ENCODE assay signal across 23 cellular contexts in genomic region chr11:45155627-45156180, GRCh38. TPM values are rescaled to one million over a fixed set of nuclear protein-coding genes. Genes with fewer than 3 reads are reported as not detected.
DNase-seq lines count a peak whose midpoint lies in the region; ATAC-seq, FAIRE-seq and TF ChIP-seq lines count a peak whose summit lies in the region.
"Had no signal": no experiment of that assay in that cellular context is flagged by ENCODE, and none has a peak within 500 bp of the region (broad histone marks: within the 10 kb centered on the region; RNA-seq: fewer than 3 reads in every experiment).

No MANE protein-coding gene starts in this region.

- peak; percentile 70 for FAIRE-seq in bronchial epithelial cell (lab: Jason Lieb, UNC)
- FAIRE-seq: G401.6, GM12878, HTR-8/SVneo had no signal

- H3K4me1 ChIP-seq in liver (ENCODE audit: control insufficient read depth in 4 of 4, insufficient read depth in 4 of 4, low read length in 3 of 4), result peaks cover 0 to 2% (median 0%) of the 10 kb centered on the region in 4 donors
- H3K4me1 ChIP-seq in stomach smooth muscle (ENCODE audit: control insufficient read depth, insufficient read depth, low read length), result peaks cover 57% of the 10 kb centered on the region

- ATAC-seq in HG02798 (IDR thresholded peaks at IDR 0.05; ENCODE audit: poor library complexity, unreplicated experiment), result no peak

- H3K27me3 ChIP-seq in bronchial epithelial cell (ENCODE audit: control insufficient read depth, insufficient read depth, low read length), result no peaks in the 10 kb centered on the region
- no peaks in the 10 kb centered on the region for H3K27me3 ChIP-seq in liver (ENCODE audit: control insufficient read depth in 4 of 4, insufficient read depth in 4 of 4, low read length in 3 of 4)
- no peaks in the 10 kb centered on the region for H3K27me3 ChIP-seq in stomach smooth muscle (ENCODE audit: control insufficient read depth in 1 of 2, insufficient read depth in 2 of 2, low read length in 2 of 2)
- H3K27me3 ChIP-seq in dorsolateral prefrontal cortex, result no peaks in the 10 kb centered on the region

- H3K27ac ChIP-seq in liver (ENCODE audit: low read depth in 1 of 2, low read length in 2 of 2), result no peak overlapping the region
- peak overlapping the region; percentile 49 for H3K27ac ChIP-seq in stomach smooth muscle (ENCODE audit: low read length)
- peak overlapping the region in 15 of 59 donors; percentile 14 to 69 (median 44) for H3K27ac ChIP-seq in dorsolateral prefrontal cortex
- H3K27ac ChIP-seq: 22Rv1, GM23248, HL-60 had no signal

- H3K4me3 ChIP-seq in bronchial epithelial cell (ENCODE audit: low read depth, low read length) (no peak overlapping the region), liver (ENCODE audit: low read depth in 1 of 3, low read length in 3 of 3) (no peak overlapping the region), stomach smooth muscle (ENCODE audit: low read length in 2 of 2) (no peak overlapping the region), dorsolateral prefrontal cortex (peak overlapping the region in 10 of 59 donors; percentile 2 to 36 (median 22))
- H3K4me3 ChIP-seq: GM12878, GM23248 had no signal

- WGBS in liver, result 76% methylated on average over 4 of the region's 4 CpGs

- no peak for TF ChIP-seq RAD21 in liver (IDR thresholded peaks at IDR 0.05)

- H3K9ac ChIP-seq in liver (ENCODE audit: low read depth in 1 of 2, low read length in 2 of 2) (no peak overlapping the region), stomach smooth muscle (ENCODE audit: low read length in 2 of 2) (peak overlapping the region in 1 of 2 donors; percentile 36)
- H3K9ac ChIP-seq: GM23248 had no signal

- H3K9me3 ChIP-seq in liver (ENCODE audit: control insufficient read depth in 4 of 4, low read length in 3 of 4) (no peaks in the 10 kb centered on the region), stomach smooth muscle (ENCODE audit: control insufficient read depth in 2 of 2, low read length in 2 of 2) (no peaks in the 10 kb centered on the region)

- H3K36me3 ChIP-seq in bronchial epithelial cell (ENCODE audit: control insufficient read depth, insufficient read depth, low read length) (no peaks in the 10 kb centered on the region), liver (ENCODE audit: control insufficient read depth in 4 of 4, insufficient read depth in 3 of 4, low read depth in 1 of 4, low read length in 3 of 4) (no peaks in the 10 kb centered on the region), stomach smooth muscle (ENCODE audit: control insufficient read depth in 2 of 2, insufficient read depth in 2 of 2, low read length in 2 of 2) (peaks cover 0 to 2% of the 10 kb centered on the region in 2 donors)

- intact Hi-C loops in dorsolateral prefrontal cortex (cut with DNase I), result no loop called here

- TF ChIP-seq CTCF in bronchial epithelial cell (IDR thresholded peaks at IDR 0.05; ENCODE audit: insufficient read depth, low read length, severe bottlenecking), result no peak
- no peak for TF ChIP-seq CTCF in liver (IDR thresholded peaks at IDR 0.05; ENCODE audit: low read depth, low read length, missing input control)
- no peak for TF ChIP-seq CTCF in dorsolateral prefrontal cortex (IDR thresholded peaks at IDR 0.05 in 54 of 56, conservative IDR thresholded peaks at IDR 0.05 in 2 of 56; ENCODE audit: low read depth in 1 of 56, partially characterized antibody in 56 of 56)

- peak; percentile 7 for DNase-seq in activated CD4-positive, CD25-positive, alpha-beta regulatory T cell treated with anti-CD3 and anti-CD28 coated beads, Interleukin-2, amount 50 U/mL, for 72 hours
- no peak for DNase-seq in activated CD4-positive, CD25-positive, alpha-beta regulatory T cell (lab: John Stamatoyannopoulos, UW)
- DNase-seq in bronchial epithelial cell (ENCODE audit: low read depth) (no peak), dorsolateral prefrontal cortex (no peak), NOMO-1 treated with DMSO at 0.1 percent for 48 hours (lab: John Stamatoyannopoulos, UW; ENCODE audit: unreplicated experiment) (no peak)
- DNase-seq: CD8-positive, alpha-beta memory T cell; DMS79 treated with DMSO at 0.1 percent for 48 hours; HCEC 1CT; NCI-H1105 treated with DMSO at 0.1 percent for 48 hours; NCI-H187; NCI-H226; NCI-H69; NK-92 treated with Interleukin-12 subunit alpha and Interleukin-12 subunit beta, amount 100 ng/mL, for 24 hours; OCI-M1 had no signal

TF ChIP-seq in liver, 16 proteins besides CTCF, POLR2A, EP300 and RAD21:
- TF ChIP-seq, protein P1, sequence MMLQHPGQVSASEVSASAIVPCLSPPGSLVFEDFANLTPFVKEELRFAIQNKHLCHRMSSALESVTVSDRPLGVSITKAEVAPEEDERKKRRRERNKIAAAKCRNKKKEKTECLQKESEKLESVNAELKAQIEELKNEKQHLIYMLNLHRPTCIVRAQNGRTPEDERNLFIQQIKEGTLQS (IDR thresholded peaks at IDR 0.05), result no peak
- TF ChIP-seq NR2F2 (IDR thresholded peaks at IDR 0.05), result peak; percentile 59

RNA-seq across cellular contexts. Expression of gene PRDM11, which starts 9.3 kb away (rescaled TPM):
- 4.7 and 5.4 TPM in 2 replicates for total RNA-seq in bronchial epithelial cell
- 1 to 10 TPM; 3.7 to 6.9 TPM for total RNA-seq in liver
- polyA plus RNA-seq in liver, result 1 to 10 TPM in 1 of 2 donors, under 1 TPM in 1; 0.64 to 1.9 TPM
- 10 to 100 TPM; 18.8 to 43.2 (median 30.9) TPM for total RNA-seq in dorsolateral prefrontal cortex
